ENCODE assay signal across 1 cellular context in the genomic region with DNA sequence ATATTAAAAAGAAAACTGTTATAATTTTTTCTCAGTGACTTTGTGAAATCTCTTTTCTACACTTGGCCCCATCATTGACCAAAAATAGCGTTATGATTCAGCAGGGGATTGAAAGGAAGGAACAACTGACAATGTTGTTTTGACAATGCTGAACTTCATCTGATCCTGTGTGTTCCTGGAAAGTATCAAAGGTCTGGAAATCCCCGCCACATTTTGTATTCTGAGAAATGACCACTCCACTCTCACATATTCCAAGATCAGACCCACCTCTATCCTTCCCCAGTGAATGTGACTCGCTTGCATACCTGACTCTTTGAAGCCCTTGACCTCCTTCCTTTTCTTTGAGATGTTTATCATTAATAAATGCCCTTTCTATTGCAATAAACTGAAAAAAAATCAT.
TF ChIP-seq lines count a peak whose summit lies in the region.

No MANE protein-coding gene starts in this region.

TF ChIP-seq in GM23338, 12 proteins besides CTCF, POLR2A, EP300 and RAD21 (continued from another document):
- TF ChIP-seq, protein P1, sequence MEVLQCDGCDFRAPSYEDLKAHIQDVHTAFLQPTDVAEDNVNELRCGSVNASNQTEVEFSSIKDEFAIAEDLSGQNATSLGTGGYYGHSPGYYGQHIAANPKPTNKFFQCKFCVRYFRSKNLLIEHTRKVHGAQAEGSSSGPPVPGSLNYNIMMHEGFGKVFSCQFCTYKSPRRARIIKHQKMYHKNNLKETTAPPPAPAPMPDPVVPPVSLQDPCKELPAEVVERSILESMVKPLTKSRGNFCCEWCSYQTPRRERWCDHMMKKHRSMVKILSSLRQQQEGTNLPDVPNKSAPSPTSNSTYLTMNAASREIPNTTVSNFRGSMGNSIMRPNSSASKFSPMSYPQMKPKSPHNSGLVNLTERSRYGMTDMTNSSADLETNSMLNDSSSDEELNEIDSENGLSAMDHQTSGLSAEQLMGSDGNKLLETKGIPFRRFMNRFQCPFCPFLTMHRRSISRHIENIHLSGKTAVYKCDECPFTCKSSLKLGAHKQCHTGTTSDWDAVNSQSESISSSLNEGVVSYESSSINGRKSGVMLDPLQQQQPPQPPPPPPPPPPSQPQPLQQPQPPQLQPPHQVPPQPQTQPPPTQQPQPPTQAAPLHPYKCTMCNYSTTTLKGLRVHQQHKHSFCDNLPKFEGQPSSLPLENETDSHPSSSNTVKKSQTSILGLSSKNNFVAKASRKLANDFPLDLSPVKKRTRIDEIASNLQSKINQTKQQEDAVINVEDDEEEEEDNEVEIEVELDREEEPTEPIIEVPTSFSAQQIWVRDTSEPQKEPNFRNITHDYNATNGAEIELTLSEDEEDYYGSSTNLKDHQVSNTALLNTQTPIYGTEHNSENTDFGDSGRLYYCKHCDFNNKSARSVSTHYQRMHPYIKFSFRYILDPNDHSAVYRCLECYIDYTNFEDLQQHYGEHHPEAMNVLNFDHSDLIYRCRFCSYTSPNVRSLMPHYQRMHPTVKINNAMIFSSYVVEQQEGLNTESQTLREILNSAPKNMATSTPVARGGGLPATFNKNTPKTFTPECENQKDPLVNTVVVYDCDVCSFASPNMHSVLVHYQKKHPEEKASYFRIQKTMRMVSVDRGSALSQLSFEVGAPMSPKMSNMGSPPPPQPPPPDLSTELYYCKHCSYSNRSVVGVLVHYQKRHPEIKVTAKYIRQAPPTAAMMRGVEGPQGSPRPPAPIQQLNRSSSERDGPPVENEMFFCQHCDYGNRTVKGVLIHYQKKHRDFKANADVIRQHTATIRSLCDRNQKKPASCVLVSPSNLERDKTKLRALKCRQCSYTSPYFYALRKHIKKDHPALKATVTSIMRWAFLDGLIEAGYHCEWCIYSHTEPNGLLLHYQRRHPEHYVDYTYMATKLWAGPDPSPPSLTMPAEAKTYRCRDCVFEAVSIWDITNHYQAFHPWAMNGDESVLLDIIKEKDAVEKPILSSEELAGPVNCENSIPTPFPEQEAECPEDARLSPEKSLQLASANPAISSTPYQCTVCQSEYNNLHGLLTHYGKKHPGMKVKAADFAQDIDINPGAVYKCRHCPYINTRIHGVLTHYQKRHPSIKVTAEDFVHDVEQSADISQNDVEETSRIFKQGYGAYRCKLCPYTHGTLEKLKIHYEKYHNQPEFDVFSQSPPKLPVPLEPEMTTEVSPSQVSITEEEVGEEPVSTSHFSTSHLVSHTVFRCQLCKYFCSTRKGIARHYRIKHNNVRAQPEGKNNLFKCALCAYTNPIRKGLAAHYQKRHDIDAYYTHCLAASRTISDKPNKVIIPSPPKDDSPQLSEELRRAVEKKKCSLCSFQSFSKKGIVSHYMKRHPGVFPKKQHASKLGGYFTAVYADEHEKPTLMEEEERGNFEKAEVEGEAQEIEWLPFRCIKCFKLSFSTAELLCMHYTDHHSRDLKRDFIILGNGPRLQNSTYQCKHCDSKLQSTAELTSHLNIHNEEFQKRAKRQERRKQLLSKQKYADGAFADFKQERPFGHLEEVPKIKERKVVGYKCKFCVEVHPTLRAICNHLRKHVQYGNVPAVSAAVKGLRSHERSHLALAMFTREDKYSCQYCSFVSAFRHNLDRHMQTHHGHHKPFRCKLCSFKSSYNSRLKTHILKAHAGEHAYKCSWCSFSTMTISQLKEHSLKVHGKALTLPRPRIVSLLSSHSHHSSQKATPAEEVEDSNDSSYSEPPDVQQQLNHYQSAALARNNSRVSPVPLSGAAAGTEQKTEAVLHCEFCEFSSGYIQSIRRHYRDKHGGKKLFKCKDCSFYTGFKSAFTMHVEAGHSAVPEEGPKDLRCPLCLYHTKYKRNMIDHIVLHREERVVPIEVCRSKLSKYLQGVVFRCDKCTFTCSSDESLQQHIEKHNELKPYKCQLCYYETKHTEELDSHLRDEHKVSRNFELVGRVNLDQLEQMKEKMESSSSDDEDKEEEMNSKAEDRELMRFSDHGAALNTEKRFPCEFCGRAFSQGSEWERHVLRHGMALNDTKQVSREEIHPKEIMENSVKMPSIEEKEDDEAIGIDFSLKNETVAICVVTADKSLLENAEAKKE (CRISPR knock-in tag; IDR thresholded peaks at IDR 0.05) = no peak
- TF ChIP-seq EZH2 (IDR thresholded peaks at IDR 0.05; ENCODE audit: low read depth, unreplicated experiment) (no peak), ZNF331 (CRISPR knock-in tag; IDR thresholded peaks at IDR 0.05; ENCODE audit: low read depth) (no peak), STAT1 (IDR thresholded peaks at IDR 0.05; ENCODE audit: unreplicated experiment) (no peak), EZH2phosphoT487 (IDR thresholded peaks at IDR 0.05; ENCODE audit: unreplicated experiment) (no peak), ZNF114 (CRISPR knock-in tag; IDR thresholded peaks at IDR 0.05) (no peak), JUNB (IDR thresholded peaks at IDR 0.05; ENCODE audit: unreplicated experiment) (no peak), NANOG (IDR thresholded peaks at IDR 0.05; ENCODE audit: borderline replicate concordance) (no peak)
- TF ChIP-seq, protein P2, sequence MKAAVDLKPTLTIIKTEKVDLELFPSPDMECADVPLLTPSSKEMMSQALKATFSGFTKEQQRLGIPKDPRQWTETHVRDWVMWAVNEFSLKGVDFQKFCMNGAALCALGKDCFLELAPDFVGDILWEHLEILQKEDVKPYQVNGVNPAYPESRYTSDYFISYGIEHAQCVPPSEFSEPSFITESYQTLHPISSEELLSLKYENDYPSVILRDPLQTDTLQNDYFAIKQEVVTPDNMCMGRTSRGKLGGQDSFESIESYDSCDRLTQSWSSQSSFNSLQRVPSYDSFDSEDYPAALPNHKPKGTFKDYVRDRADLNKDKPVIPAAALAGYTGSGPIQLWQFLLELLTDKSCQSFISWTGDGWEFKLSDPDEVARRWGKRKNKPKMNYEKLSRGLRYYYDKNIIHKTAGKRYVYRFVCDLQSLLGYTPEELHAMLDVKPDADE (IDR thresholded peaks at IDR 0.05) = no peak
- TF ChIP-seq, protein P3, sequence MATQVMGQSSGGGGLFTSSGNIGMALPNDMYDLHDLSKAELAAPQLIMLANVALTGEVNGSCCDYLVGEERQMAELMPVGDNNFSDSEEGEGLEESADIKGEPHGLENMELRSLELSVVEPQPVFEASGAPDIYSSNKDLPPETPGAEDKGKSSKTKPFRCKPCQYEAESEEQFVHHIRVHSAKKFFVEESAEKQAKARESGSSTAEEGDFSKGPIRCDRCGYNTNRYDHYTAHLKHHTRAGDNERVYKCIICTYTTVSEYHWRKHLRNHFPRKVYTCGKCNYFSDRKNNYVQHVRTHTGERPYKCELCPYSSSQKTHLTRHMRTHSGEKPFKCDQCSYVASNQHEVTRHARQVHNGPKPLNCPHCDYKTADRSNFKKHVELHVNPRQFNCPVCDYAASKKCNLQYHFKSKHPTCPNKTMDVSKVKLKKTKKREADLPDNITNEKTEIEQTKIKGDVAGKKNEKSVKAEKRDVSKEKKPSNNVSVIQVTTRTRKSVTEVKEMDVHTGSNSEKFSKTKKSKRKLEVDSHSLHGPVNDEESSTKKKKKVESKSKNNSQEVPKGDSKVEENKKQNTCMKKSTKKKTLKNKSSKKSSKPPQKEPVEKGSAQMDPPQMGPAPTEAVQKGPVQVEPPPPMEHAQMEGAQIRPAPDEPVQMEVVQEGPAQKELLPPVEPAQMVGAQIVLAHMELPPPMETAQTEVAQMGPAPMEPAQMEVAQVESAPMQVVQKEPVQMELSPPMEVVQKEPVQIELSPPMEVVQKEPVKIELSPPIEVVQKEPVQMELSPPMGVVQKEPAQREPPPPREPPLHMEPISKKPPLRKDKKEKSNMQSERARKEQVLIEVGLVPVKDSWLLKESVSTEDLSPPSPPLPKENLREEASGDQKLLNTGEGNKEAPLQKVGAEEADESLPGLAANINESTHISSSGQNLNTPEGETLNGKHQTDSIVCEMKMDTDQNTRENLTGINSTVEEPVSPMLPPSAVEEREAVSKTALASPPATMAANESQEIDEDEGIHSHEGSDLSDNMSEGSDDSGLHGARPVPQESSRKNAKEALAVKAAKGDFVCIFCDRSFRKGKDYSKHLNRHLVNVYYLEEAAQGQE (IDR thresholded peaks at IDR 0.05; ENCODE audit: unreplicated experiment) = no peak
TF ChIP-seq in GM23338: peak in this region for 0.
